Comparison of ENCODE assay signal across 25 cellular contexts in genomic region chr17:80598813-80599545, GRCh38. TPM values are rescaled to one million over a fixed set of nuclear protein-coding genes. Genes with fewer than 3 reads are reported as not detected.
DNase-seq lines count a peak whose midpoint lies in the region; ATAC-seq and TF ChIP-seq lines count a peak whose summit lies in the region.
"Had no signal": no experiment of that assay in that cellular context is flagged by ENCODE, and none has a peak within 500 bp of the region (broad histone marks: within the 10 kb centered on the region; RNA-seq: fewer than 3 reads in every experiment).

No MANE protein-coding gene starts in this region.

- TF ChIP-seq EP300 in transverse colon (IDR thresholded peaks at IDR 0.05; ENCODE audit: low read depth), result no peak

- no peak for DNase-seq in activated naive CD4-positive, alpha-beta T cell treated with anti-CD3 and anti-CD28 coated beads, Interleukin-2, amount 50 U/mL, for 72 hours (ENCODE audit: low spot score in 2 of 2)
- DNase-seq in activated naive CD4-positive, alpha-beta T cell treated with anti-CD3 and anti-CD28 coated beads, Interleukin-2, amount 50 U/mL, for 16 hours, result no peak
- DNase-seq in RWPE1 (ENCODE audit: low spot score), result no peak
- no peak for DNase-seq in effector memory CD8-positive, alpha-beta T cell
- DNase-seq in transverse colon, result no peak
- DNase-seq in cardiac septum (ENCODE audit: low spot score), result no peak
- no peak for DNase-seq in effector memory CD4-positive, alpha-beta T cell
- DNase-seq: activated T-cell treated with anti-CD3 and anti-CD28 coated beads, Interleukin-2, amount 50 U/mL, for 4 hours; amniotic stem cell; CD4-positive, CD25-positive, alpha-beta regulatory T cell; DND-41; gastrocnemius medialis; Karpas-422; kidney glomerular epithelial cell; mesendoderm; NCI-H1092 treated with DMSO at 0.1 percent for 48 hours; NCI-H2107; NCI-H524 treated with DMSO at 0.1 percent for 48 hours; SHP77 treated with DMSO at 0.1 percent for 48 hours; stimulated activated CD4-positive, alpha-beta T cell treated with anti-CD3 and anti-CD28 coated beads, Interleukin-2, amount 100 ng/mL, for 48 hours had no signal

- intact Hi-C loops in transverse colon (cut with DNase I; ENCODE audit: low total_unique reads) (no loop called here), cardiac septum (cut with DNase I) (no loop called here)

- in situ Hi-C loops in transverse colon (cut with MboI; ENCODE audit: low pct_ligation_motif_present in 1 of 4, low pct_unique_long_range_greater_than_20kb in 1 of 4, low sequenced_read_pairs in 3 of 4), result no loop called here

- H3K27ac ChIP-seq in RWPE1 (peak overlapping the region; percentile 68), transverse colon (peak overlapping the region; percentile 71 to 81 (median 75))
- no peak overlapping the region for H3K27ac ChIP-seq in effector memory CD4-positive, alpha-beta T cell (ENCODE audit: insufficient read depth, low read length, poor library complexity, severe bottlenecking)
- H3K27ac ChIP-seq: cardiac muscle cell, dorsolateral prefrontal cortex, gastrocnemius medialis had no signal

- TF ChIP-seq POLR2A in transverse colon (IDR thresholded peaks at IDR 0.05), result no peak

- CTCF ChIA-PET in RWPE1 (lab: Yijun Ruan, JAX), result interaction anchor here (0.6 to 0.9 kb wide), 4 partner anchors 23 to 1550 kb away, joined by 3 to 7 read pairs (median 4); partner anchors contain the start of gene RPTOR

- no peak overlapping the region for H3K4me3 ChIP-seq in transverse colon
- no peak overlapping the region for H3K4me3 ChIP-seq in effector memory CD4-positive, alpha-beta T cell (ENCODE audit: insufficient read depth, low read depth, low read length, poor library complexity, severe bottlenecking)
- H3K4me3 ChIP-seq: cardiac muscle cell, dorsolateral prefrontal cortex, gastrocnemius medialis had no signal

- H3K27me3 Mint-ChIP-seq in effector memory CD8-positive, alpha-beta T cell, result no peaks in the 10 kb centered on the region
- H3K27me3 Mint-ChIP-seq: activated CD4-positive, alpha-beta memory T cell treated with anti-CD3 and anti-CD28 coated beads for 36 hours; CD4-positive, CD25-positive, alpha-beta regulatory T cell; progenitor cell of endocrine pancreas had no signal

- H3K4me1 ChIP-seq in transverse colon, result peaks cover 9 to 52% (median 27%) of the 10 kb centered on the region in 4 donors
- peaks cover 14% of the 10 kb centered on the region for H3K4me1 ChIP-seq in effector memory CD4-positive, alpha-beta T cell (ENCODE audit: control insufficient read depth, insufficient read depth, low read length, poor library complexity, severe bottlenecking)

- 89 to 100% methylated on average over 2 to 9 of the region's 9 CpGs for WGBS in transverse colon (ENCODE audit: low coverage in 1 of 2), 2 donors

- peak overlapping the region; percentile 82 to 91 for H3K27ac Mint-ChIP-seq in activated naive CD4-positive, alpha-beta T cell treated with anti-CD3 and anti-CD28 coated beads, Interleukin-2, amount 50 U/mL, for 72 hours
- peak overlapping the region; percentile 51 to 64 for H3K27ac Mint-ChIP-seq in effector memory CD8-positive, alpha-beta T cell
- H3K27ac Mint-ChIP-seq: activated CD4-positive, alpha-beta memory T cell treated with anti-CD3 and anti-CD28 coated beads for 36 hours had no signal

- no peaks in the 10 kb centered on the region for H3K36me3 ChIP-seq in transverse colon
- H3K36me3 ChIP-seq in effector memory CD4-positive, alpha-beta T cell (ENCODE audit: control insufficient read depth, insufficient read depth, low read length), result no peaks in the 10 kb centered on the region
- H3K36me3 ChIP-seq: cardiac muscle cell, gastrocnemius medialis had no signal

- POLR2A ChIA-PET in RWPE1 (lab: Yijun Ruan, JAX; ENCODE audit: low non-redundant PET), result no interaction called here

- ATAC-seq in activated naive CD4-positive, alpha-beta T cell treated with anti-CD3 and anti-CD28 coated beads, Interleukin-2, amount 50 U/mL, for 72 hours, result no peak
- ATAC-seq in effector memory CD8-positive, alpha-beta T cell (replicated peaks), result no peak
- ATAC-seq in HG02642 (IDR thresholded peaks at IDR 0.05; ENCODE audit: poor library complexity, unreplicated experiment), result no peak
- ATAC-seq: gastrocnemius medialis had no signal

- no peak for TF ChIP-seq CTCF in RWPE1 (conservative IDR thresholded peaks at IDR 0.05; ENCODE audit: low read depth)
- TF ChIP-seq CTCF in transverse colon (IDR thresholded peaks at IDR 0.05), result no peak

- peaks cover 0 to 12% of the 10 kb centered on the region in 2 donors for H3K9me3 Mint-ChIP-seq in activated naive CD4-positive, alpha-beta T cell treated with anti-CD3 and anti-CD28 coated beads, Interleukin-2, amount 50 U/mL, for 72 hours
- H3K9me3 Mint-ChIP-seq in effector memory CD8-positive, alpha-beta T cell, result no peaks in the 10 kb centered on the region
- H3K9me3 Mint-ChIP-seq: activated CD4-positive, alpha-beta memory T cell treated with anti-CD3 and anti-CD28 coated beads for 36 hours; activated T-cell treated with anti-CD3 and anti-CD28 coated beads, Interleukin-2, amount 50 U/mL, for 4 hours had no signal

- no peaks in the 10 kb centered on the region for H3K9me3 ChIP-seq in transverse colon
- H3K9me3 ChIP-seq in effector memory CD4-positive, alpha-beta T cell (ENCODE audit: control insufficient read depth, low read length), result no peaks in the 10 kb centered on the region
- H3K9me3 ChIP-seq: gastrocnemius medialis had no signal

- H3K36me3 Mint-ChIP-seq in activated naive CD4-positive, alpha-beta T cell treated with anti-CD3 and anti-CD28 coated beads, Interleukin-2, amount 50 U/mL, for 72 hours, result peaks cover 6 to 37% of the 10 kb centered on the region in 2 donors
- H3K36me3 Mint-ChIP-seq in effector memory CD8-positive, alpha-beta T cell (ENCODE audit: insufficient read depth), result no peaks in the 10 kb centered on the region

- no peak overlapping the region for H3K4me3 Mint-ChIP-seq in effector memory CD8-positive, alpha-beta T cell
- H3K4me3 Mint-ChIP-seq: activated CD4-positive, alpha-beta memory T cell treated with anti-CD3 and anti-CD28 coated beads for 36 hours; activated T-cell treated with anti-CD3 and anti-CD28 coated beads, Interleukin-2, amount 50 U/mL, for 4 hours had no signal

- peaks cover 46 to 51% of the 10 kb centered on the region in 2 donors for H3K4me1 Mint-ChIP-seq in effector memory CD8-positive, alpha-beta T cell (ENCODE audit: low read depth in 2 of 2)

- H3K27me3 ChIP-seq in transverse colon, result no peaks in the 10 kb centered on the region
- H3K27me3 ChIP-seq in effector memory CD4-positive, alpha-beta T cell (replicated peaks; ENCODE audit: control insufficient read depth, insufficient read depth, low read length, poor library complexity, severe bottlenecking), result no peaks in the 10 kb centered on the region
- H3K27me3 ChIP-seq: cardiac muscle cell, dorsolateral prefrontal cortex, gastrocnemius medialis had no signal

RNA-seq across cellular contexts. Expression of gene RPTOR, which starts 54.3 kb away (rescaled TPM):
- total RNA-seq in activated naive CD4-positive, alpha-beta T cell treated with anti-CD3 and anti-CD28 coated beads, Interleukin-2, amount 50 U/mL, for 72 hours, result 100 to 1,000 TPM in 1 of 2 donors, 10 to 100 TPM in 1; 59.5 to 128 TPM
- total RNA-seq in transverse colon, result 10 to 100 TPM; 28.9 to 79.3 (median 48.0) TPM
- 32.3 TPM for total RNA-seq in cardiac septum
